ENCODE assay signal across 1 cellular context in genomic region chrX:23667239-23668177, GRCh38.
TF ChIP-seq lines count a peak whose summit lies in the region.

Gene PRDX4, plus strand, starts transcription at chrX:23667493. Its CDS starts 78 bp downstream, at chrX:23667571.

TF ChIP-seq in HepG2, 621 proteins besides CTCF, POLR2A, EP300 and RAD21 (continued from another document and continues in another):
- 0 out of 2 replicates have a peak, but pooled peaks have one; percentile 37 for TF ChIP-seq IKZF5 (CRISPR knock-in tag; IDR thresholded peaks at IDR 0.05)
- TF ChIP-seq TAF15 (IDR thresholded peaks at IDR 0.05; ENCODE audit: low read depth, low read length, poor library complexity, severe bottlenecking): no peak
- peak; percentile 83 for TF ChIP-seq HOXA9 (CRISPR knock-in tag; IDR thresholded peaks at IDR 0.05; ENCODE audit: borderline replicate concordance)
- no peak for TF ChIP-seq HMG20A (CRISPR knock-in tag; IDR thresholded peaks at IDR 0.05; ENCODE audit: borderline replicate concordance)
- no peak for TF ChIP-seq ZFP1 (CRISPR knock-in tag; IDR thresholded peaks at IDR 0.05)
- TF ChIP-seq GMEB1 (CRISPR knock-in tag; IDR thresholded peaks at IDR 0.05; ENCODE audit: borderline replicate concordance): peak; percentile 46
- TF ChIP-seq GRHL1 (CRISPR knock-in tag; conservative IDR thresholded peaks at IDR 0.05): no peak
- no peak for TF ChIP-seq ZNF101 (CRISPR knock-in tag; IDR thresholded peaks at IDR 0.05; ENCODE audit: borderline replicate concordance, low read depth)
- TF ChIP-seq, protein P1, sequence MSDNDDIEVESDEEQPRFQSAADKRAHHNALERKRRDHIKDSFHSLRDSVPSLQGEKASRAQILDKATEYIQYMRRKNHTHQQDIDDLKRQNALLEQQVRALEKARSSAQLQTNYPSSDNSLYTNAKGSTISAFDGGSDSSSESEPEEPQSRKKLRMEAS (IDR thresholded peaks at IDR 0.05): peak; percentile 97
- TF ChIP-seq U2AF1 (optimal IDR thresholded peaks at IDR 0.05; ENCODE audit: low read depth, low read length): no peak
- no peak for TF ChIP-seq NFIC (IDR thresholded peaks at IDR 0.05; ENCODE audit: low read length)
- TF ChIP-seq ZBTB7B (CRISPR knock-in tag; IDR thresholded peaks at IDR 0.05): no peak
- TF ChIP-seq, protein P2, sequence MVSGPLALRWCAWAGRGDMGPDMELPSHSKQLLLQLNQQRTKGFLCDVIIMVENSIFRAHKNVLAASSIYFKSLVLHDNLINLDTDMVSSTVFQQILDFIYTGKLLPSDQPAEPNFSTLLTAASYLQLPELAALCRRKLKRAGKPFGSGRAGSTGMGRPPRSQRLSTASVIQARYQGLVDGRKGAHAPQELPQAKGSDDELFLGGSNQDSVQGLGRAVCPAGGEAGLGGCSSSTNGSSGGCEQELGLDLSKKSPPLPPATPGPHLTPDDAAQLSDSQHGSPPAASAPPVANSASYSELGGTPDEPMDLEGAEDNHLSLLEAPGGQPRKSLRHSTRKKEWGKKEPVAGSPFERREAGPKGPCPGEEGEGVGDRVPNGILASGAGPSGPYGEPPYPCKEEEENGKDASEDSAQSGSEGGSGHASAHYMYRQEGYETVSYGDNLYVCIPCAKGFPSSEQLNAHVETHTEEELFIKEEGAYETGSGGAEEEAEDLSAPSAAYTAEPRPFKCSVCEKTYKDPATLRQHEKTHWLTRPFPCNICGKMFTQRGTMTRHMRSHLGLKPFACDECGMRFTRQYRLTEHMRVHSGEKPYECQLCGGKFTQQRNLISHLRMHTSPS (CRISPR knock-in tag; IDR thresholded peaks at IDR 0.05; ENCODE audit: low read depth): no peak
- no peak for TF ChIP-seq FOXK2 (IDR thresholded peaks at IDR 0.05)
- TF ChIP-seq ZNF75D (CRISPR knock-in tag; IDR thresholded peaks at IDR 0.05; ENCODE audit: borderline replicate concordance): no peak
- no peak for TF ChIP-seq ZNF24 (IDR thresholded peaks at IDR 0.05)
- TF ChIP-seq ZNF251 (CRISPR knock-in tag; IDR thresholded peaks at IDR 0.05): no peak
- peak; percentile 65; the same call in 1 of the 2 replicates for TF ChIP-seq ZNF558 (CRISPR knock-in tag; IDR thresholded peaks at IDR 0.05; ENCODE audit: borderline replicate concordance)
- TF ChIP-seq, protein P3, sequence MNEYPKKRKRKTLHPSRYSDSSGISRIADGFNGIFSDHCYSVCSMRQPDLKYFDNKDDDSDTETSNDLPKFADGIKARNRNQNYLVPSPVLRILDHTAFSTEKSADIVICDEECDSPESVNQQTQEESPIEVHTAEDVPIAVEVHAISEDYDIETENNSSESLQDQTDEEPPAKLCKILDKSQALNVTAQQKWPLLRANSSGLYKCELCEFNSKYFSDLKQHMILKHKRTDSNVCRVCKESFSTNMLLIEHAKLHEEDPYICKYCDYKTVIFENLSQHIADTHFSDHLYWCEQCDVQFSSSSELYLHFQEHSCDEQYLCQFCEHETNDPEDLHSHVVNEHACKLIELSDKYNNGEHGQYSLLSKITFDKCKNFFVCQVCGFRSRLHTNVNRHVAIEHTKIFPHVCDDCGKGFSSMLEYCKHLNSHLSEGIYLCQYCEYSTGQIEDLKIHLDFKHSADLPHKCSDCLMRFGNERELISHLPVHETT (CRISPR knock-in tag; conservative IDR thresholded peaks at IDR 0.05): no peak
- TF ChIP-seq TRIM24 (CRISPR knock-in tag; IDR thresholded peaks at IDR 0.05): no peak
- no peak for TF ChIP-seq GTF3A (CRISPR knock-in tag; conservative IDR thresholded peaks at IDR 0.05)
- TF ChIP-seq, protein P4, sequence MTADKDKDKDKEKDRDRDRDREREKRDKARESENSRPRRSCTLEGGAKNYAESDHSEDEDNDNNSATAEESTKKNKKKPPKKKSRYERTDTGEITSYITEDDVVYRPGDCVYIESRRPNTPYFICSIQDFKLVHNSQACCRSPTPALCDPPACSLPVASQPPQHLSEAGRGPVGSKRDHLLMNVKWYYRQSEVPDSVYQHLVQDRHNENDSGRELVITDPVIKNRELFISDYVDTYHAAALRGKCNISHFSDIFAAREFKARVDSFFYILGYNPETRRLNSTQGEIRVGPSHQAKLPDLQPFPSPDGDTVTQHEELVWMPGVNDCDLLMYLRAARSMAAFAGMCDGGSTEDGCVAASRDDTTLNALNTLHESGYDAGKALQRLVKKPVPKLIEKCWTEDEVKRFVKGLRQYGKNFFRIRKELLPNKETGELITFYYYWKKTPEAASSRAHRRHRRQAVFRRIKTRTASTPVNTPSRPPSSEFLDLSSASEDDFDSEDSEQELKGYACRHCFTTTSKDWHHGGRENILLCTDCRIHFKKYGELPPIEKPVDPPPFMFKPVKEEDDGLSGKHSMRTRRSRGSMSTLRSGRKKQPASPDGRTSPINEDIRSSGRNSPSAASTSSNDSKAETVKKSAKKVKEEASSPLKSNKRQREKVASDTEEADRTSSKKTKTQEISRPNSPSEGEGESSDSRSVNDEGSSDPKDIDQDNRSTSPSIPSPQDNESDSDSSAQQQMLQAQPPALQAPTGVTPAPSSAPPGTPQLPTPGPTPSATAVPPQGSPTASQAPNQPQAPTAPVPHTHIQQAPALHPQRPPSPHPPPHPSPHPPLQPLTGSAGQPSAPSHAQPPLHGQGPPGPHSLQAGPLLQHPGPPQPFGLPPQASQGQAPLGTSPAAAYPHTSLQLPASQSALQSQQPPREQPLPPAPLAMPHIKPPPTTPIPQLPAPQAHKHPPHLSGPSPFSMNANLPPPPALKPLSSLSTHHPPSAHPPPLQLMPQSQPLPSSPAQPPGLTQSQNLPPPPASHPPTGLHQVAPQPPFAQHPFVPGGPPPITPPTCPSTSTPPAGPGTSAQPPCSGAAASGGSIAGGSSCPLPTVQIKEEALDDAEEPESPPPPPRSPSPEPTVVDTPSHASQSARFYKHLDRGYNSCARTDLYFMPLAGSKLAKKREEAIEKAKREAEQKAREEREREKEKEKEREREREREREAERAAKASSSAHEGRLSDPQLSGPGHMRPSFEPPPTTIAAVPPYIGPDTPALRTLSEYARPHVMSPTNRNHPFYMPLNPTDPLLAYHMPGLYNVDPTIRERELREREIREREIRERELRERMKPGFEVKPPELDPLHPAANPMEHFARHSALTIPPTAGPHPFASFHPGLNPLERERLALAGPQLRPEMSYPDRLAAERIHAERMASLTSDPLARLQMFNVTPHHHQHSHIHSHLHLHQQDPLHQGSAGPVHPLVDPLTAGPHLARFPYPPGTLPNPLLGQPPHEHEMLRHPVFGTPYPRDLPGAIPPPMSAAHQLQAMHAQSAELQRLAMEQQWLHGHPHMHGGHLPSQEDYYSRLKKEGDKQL (CRISPR knock-in tag; IDR thresholded peaks at IDR 0.05; ENCODE audit: low read depth): no peak
- TF ChIP-seq, protein P5, sequence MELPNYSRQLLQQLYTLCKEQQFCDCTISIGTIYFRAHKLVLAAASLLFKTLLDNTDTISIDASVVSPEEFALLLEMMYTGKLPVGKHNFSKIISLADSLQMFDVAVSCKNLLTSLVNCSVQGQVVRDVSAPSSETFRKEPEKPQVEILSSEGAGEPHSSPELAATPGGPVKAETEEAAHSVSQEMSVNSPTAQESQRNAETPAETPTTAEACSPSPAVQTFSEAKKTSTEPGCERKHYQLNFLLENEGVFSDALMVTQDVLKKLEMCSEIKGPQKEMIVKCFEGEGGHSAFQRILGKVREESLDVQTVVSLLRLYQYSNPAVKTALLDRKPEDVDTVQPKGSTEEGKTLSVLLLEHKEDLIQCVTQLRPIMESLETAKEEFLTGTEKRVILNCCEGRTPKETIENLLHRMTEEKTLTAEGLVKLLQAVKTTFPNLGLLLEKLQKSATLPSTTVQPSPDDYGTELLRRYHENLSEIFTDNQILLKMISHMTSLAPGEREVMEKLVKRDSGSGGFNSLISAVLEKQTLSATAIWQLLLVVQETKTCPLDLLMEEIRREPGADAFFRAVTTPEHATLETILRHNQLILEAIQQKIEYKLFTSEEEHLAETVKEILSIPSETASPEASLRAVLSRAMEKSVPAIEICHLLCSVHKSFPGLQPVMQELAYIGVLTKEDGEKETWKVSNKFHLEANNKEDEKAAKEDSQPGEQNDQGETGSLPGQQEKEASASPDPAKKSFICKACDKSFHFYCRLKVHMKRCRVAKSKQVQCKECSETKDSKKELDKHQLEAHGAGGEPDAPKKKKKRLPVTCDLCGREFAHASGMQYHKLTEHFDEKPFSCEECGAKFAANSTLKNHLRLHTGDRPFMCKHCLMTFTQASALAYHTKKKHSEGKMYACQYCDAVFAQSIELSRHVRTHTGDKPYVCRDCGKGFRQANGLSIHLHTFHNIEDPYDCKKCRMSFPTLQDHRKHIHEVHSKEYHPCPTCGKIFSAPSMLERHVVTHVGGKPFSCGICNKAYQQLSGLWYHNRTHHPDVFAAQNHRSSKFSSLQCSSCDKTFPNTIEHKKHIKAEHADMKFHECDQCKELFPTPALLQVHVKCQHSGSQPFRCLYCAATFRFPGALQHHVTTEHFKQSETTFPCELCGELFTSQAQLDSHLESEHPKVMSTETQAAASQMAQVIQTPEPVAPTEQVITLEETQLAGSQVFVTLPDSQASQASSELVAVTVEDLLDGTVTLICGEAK (IDR thresholded peaks at IDR 0.05): no peak
- TF ChIP-seq, protein P5 (CRISPR knock-in tag; IDR thresholded peaks at IDR 0.05): 0 out of 2 replicates have a peak, but pooled peaks have one; percentile 37
- TF ChIP-seq, protein P6, sequence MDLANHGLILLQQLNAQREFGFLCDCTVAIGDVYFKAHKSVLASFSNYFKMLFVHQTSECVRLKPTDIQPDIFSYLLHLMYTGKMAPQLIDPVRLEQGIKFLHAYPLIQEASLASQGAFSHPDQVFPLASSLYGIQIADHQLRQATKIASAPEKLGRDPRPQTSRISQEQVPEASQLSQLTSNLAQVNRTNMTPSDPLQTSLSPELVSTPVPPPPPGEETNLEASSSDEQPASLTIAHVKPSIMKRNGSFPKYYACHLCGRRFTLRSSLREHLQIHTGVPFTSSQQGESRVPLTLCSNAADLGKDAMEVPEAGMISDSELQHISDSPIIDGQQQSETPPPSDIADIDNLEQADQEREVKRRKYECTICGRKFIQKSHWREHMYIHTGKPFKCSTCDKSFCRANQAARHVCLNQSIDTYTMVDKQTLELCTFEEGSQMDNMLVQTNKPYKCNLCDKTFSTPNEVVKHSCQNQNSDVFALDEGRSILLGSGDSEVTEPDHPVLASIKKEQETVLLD (CRISPR knock-in tag; IDR thresholded peaks at IDR 0.05; ENCODE audit: low read depth): peak; percentile 49; the same call in 1 of the 2 replicates
- peak; percentile 52; the same call in 1 of the 2 replicates for TF ChIP-seq ZNF331 (CRISPR knock-in tag; IDR thresholded peaks at IDR 0.05)
- peak; percentile 56; the same call in 1 of the 2 replicates for TF ChIP-seq SPEN (CRISPR knock-in tag; IDR thresholded peaks at IDR 0.05; ENCODE audit: low read depth)
- TF ChIP-seq, protein P7, sequence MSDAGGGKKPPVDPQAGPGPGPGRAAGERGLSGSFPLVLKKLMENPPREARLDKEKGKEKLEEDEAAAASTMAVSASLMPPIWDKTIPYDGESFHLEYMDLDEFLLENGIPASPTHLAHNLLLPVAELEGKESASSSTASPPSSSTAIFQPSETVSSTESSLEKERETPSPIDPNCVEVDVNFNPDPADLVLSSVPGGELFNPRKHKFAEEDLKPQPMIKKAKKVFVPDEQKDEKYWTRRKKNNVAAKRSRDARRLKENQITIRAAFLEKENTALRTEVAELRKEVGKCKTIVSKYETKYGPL (CRISPR knock-in tag; IDR thresholded peaks at IDR 0.05): no peak
- no peak for TF ChIP-seq JARID2 (CRISPR knock-in tag; IDR thresholded peaks at IDR 0.05; ENCODE audit: insufficient replicate concordance)
